Comparison of ENCODE assay signal across 22 cellular contexts in the genomic region with DNA sequence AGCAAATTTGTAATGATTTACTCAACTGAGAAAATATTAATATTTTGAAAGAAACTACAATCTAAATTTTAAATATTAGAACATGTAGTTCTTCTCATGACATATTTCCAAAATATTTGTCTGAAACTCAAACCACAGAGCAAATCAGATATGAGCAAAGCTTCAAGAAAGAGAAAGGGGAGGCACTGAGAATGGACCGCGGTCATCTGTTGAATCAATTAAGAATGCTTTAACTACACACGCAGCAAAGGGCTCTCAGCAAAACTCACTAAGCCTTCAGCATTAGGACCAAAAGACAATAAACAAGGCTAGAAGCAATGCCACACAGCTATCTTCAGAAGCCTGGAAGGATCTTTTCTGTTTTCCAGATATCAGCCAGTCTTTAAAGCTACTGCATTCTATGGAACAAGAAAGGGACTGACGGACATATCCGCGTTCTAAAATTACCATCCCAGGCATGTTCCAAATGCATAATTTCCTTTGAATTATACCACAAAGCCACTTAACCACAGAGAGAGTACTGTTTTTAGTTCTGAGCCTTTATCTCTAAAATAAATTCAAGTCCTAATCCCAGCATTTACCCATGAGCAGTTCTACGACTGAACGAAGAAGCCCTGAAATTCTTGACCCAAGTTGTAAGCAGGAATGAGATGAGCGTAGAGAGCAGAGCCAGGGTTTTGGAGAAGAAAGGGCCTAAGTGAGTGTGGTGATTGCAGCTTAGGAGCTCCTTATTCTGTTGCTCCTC.
DNase-seq lines count a peak whose midpoint lies in the region; ATAC-seq and TF ChIP-seq lines count a peak whose summit lies in the region.
"Had no signal": no experiment of that assay in that cellular context is flagged by ENCODE, and none has a peak within 500 bp of the region (broad histone marks: within the 10 kb centered on the region; RNA-seq: fewer than 3 reads in every experiment).

No MANE protein-coding gene starts in this region.

- no peaks in the 10 kb centered on the region; a peak in 1 of 22 replicates for H3K27me3 ChIP-seq in BLaER1 treated with 17β-estradiol and CSF1 and Interleukin-3, amounts not matched to agents 10 nM and 100 nM

- intact Hi-C loops in sciatic nerve (cut with DNase I): no loop called here

- H3K4me3 ChIP-seq in BLaER1 treated with 17β-estradiol and CSF1 and Interleukin-3, amounts not matched to agents 10 nM and 100 nM: no peak overlapping the region
- no peak overlapping the region for H3K4me3 ChIP-seq in fibroblast of the aortic adventitia (ENCODE audit: low read depth, low read length)

- ATAC-seq in sciatic nerve: peak; percentile 41
- ATAC-seq in GM21717 (IDR thresholded peaks at IDR 0.05; ENCODE audit: unreplicated experiment): no peak
- ATAC-seq: HCT116, PC-3, Right ventricle myocardium inferior had no signal

- H3K4me1 ChIP-seq in BLaER1 treated with 17β-estradiol and CSF1 and Interleukin-3, amounts not matched to agents 10 nM and 100 nM: peaks cover 0 to 18% (median 13%) of the 10 kb centered on the region in 10 experiments; a peak in 17 of 20 replicates
- H3K4me1 ChIP-seq: Caco-2 had no signal

- no peak overlapping the region for H3K27ac ChIP-seq in BLaER1 treated with 17β-estradiol and CSF1 and Interleukin-3, amounts not matched to agents 10 nM and 100 nM
- H3K27ac ChIP-seq: HL-60, KMS-11 had no signal

- H3K9ac ChIP-seq in BLaER1 treated with 17β-estradiol and CSF1 and Interleukin-3, amounts not matched to agents 10 nM and 100 nM: no peak overlapping the region
- H3K9ac ChIP-seq: KMS-11 had no signal

- no peak for TF ChIP-seq CTCF in fibroblast of the aortic adventitia (IDR thresholded peaks at IDR 0.05; ENCODE audit: insufficient read depth, low read length)

- DNase-seq in astrocyte of the hippocampus (ENCODE audit: low read depth, low spot score) (peak; percentile 62), fibroblast of the aortic adventitia (ENCODE audit: low read depth) (peak; percentile 23), sciatic nerve (ENCODE audit: low spot score) (no peak), NCI-H1436 (lab: John Stamatoyannopoulos, UW) (no peak), NCI-H1694 treated with DMSO at 0.1 percent for 48 hours (lab: John Stamatoyannopoulos, UW) (no peak)
- no peak for DNase-seq in stimulated activated CD4-positive, alpha-beta T cell treated with anti-CD3 and anti-CD28 coated beads, Interleukin-4, amount 100 ng/mL, for 1 hour
- DNase-seq: Caco-2; CD4-positive, alpha-beta memory T cell; NCI-H1092; NCI-H1436 treated with DMSO at 0.1 percent for 48 hours; NCI-H1930; NCI-H2107; NCI-H446; NCI-H524 treated with DMSO at 0.1 percent for 48 hours; NCI-H774; PC-3 had no signal

- no peaks in the 10 kb centered on the region for H3K36me3 ChIP-seq in BLaER1 treated with 17β-estradiol and CSF1 and Interleukin-3, amounts not matched to agents 10 nM and 100 nM

- H3K9me3 ChIP-seq in BLaER1 treated with 17β-estradiol and CSF1 and Interleukin-3, amounts not matched to agents 10 nM and 100 nM (replicated peaks in 1 of 11): no peaks in the 10 kb centered on the region; a peak in 1 of 22 replicates
- H3K9me3 ChIP-seq: Caco-2 had no signal

- H4K20me1 ChIP-seq in BLaER1 treated with 17β-estradiol and CSF1 and Interleukin-3, amounts not matched to agents 10 nM and 100 nM: no peaks in the 10 kb centered on the region

- H3K4me2 ChIP-seq in BLaER1 treated with 17β-estradiol and CSF1 and Interleukin-3, amounts not matched to agents 10 nM and 100 nM: peak overlapping the region; percentile 13 to 73 (median 61); a peak in 18 of 22 replicates
- H3K4me2 ChIP-seq: KMS-11 had no signal

Comparison
In these comparisons a context has a peak if more than half of its experiments do, and no peak if none do; other contexts are left out.
1. DNase-seq: peak in astrocyte of the hippocampus (single experiment) and fibroblast of the aortic adventitia (single experiment); none in sciatic nerve (single experiment), NCI-H1436 (single experiment), NCI-H1694 treated with DMSO at 0.1 percent for 48 hours (single experiment) and stimulated activated CD4-positive, alpha-beta T cell treated with anti-CD3 and anti-CD28 coated beads, Interleukin-4, amount 100 ng/mL, for 1 hour (single experiment).